1 cellular context compared by ENCODE assay signal in genomic region chr5:59099270-59099994, GRCh38.
TF ChIP-seq lines count a peak whose summit lies in the region.

No MANE protein-coding gene starts in this region.

TF ChIP-seq in WTC11, 78 proteins besides CTCF, POLR2A, EP300 and RAD21 (continued from another document):
- TF ChIP-seq ZSCAN18 (CRISPR knock-in tag; IDR thresholded peaks at IDR 0.05) = no peak
- no peak for TF ChIP-seq CBFB (CRISPR knock-in tag; IDR thresholded peaks at IDR 0.05; ENCODE audit: low read depth)
- TF ChIP-seq ESRRA (CRISPR knock-in tag; IDR thresholded peaks at IDR 0.05; ENCODE audit: borderline replicate concordance) = no peak
